ENCODE assay signal across 9 cellular contexts in genomic region chr7:17130281-17131059, GRCh38.
DNase-seq lines count a peak whose midpoint lies in the region; ATAC-seq and TF ChIP-seq lines count a peak whose summit lies in the region.
"Had no signal": no experiment of that assay in that cellular context is flagged by ENCODE, and none has a peak within 500 bp of the region (broad histone marks: within the 10 kb centered on the region; RNA-seq: fewer than 3 reads in every experiment).

No MANE protein-coding gene starts in this region.

- H2AFZ ChIP-seq in GM23248 = no peak overlapping the region

- H3K36me3 ChIP-seq in GM23248 (ENCODE audit: low read depth) = no peaks in the 10 kb centered on the region
- H3K36me3 ChIP-seq in heart left ventricle = no peaks in the 10 kb centered on the region
- no peaks in the 10 kb centered on the region for H3K36me3 ChIP-seq in thyroid gland

- peak in 1 of 4 donors; percentile 55 for ATAC-seq in heart left ventricle
- no peak for ATAC-seq in HG03108 (IDR thresholded peaks at IDR 0.05; ENCODE audit: unreplicated experiment)

- H3K27me3 ChIP-seq in GM23248 (replicated peaks; ENCODE audit: insufficient read depth) (no peaks in the 10 kb centered on the region), heart left ventricle (no peaks in the 10 kb centered on the region), thyroid gland (no peaks in the 10 kb centered on the region)

- TF ChIP-seq POLR2A in heart left ventricle (IDR thresholded peaks at IDR 0.05) (no peak), thyroid gland (IDR thresholded peaks at IDR 0.05) (no peak)

- H3K4me2 ChIP-seq in GM23248 (ENCODE audit: unreplicated experiment) = no peak overlapping the region

- H3K79me2 ChIP-seq in GM23248 (ENCODE audit: insufficient read depth) = no peaks in the 10 kb centered on the region

- in situ Hi-C loops in GM23248 (cut with MboI) = no loop called here

- H3K4me3 ChIP-seq in GM23248 = no peak overlapping the region
- peak overlapping the region in 9 of 12 donors; percentile 2 to 47 (median 24) for H3K4me3 ChIP-seq in heart left ventricle
- no peak overlapping the region for H3K4me3 ChIP-seq in retinal pigment epithelial cell (ENCODE audit: low read length)
- H3K4me3 ChIP-seq in thyroid gland (replicated peaks in 1 of 3) = no peak overlapping the region

- H3K27ac ChIP-seq in GM23248 = no peak overlapping the region
- peak overlapping the region in 2 of 12 donors; percentile 10 to 28 for H3K27ac ChIP-seq in heart left ventricle
- peak overlapping the region in 1 of 3 donors; percentile 35 for H3K27ac ChIP-seq in thyroid gland

- H3K4me1 ChIP-seq in GM23248 (ENCODE audit: insufficient read depth) (peaks cover 10% of the 10 kb centered on the region; the same call in 1 of the 2 replicates), heart left ventricle (peaks cover 0 to 10% (median 0%) of the 10 kb centered on the region in 12 donors), thyroid gland (peaks cover 0 to 7% of the 10 kb centered on the region in 2 donors)

- no peak overlapping the region for H3K9ac ChIP-seq in GM23248

- peaks cover 5% of the 10 kb centered on the region; the same call in 1 of the 2 replicates for H3F3A ChIP-seq in GM23248 (ENCODE audit: insufficient read depth)

- H3K9me3 ChIP-seq in GM23248 (ENCODE audit: low read depth) (no peaks in the 10 kb centered on the region), heart left ventricle (no peaks in the 10 kb centered on the region), thyroid gland (no peaks in the 10 kb centered on the region)

- DNase-seq in GM23248 (peak; percentile 73), heart left ventricle (no peak), retinal pigment epithelial cell (ENCODE audit: low read depth) (peak; percentile 68), SK-N-DZ (ENCODE audit: low spot score) (no peak), thyroid gland (no peak)
- no peak for DNase-seq in stimulated activated CD4-positive, alpha-beta T cell treated with anti-CD3 and anti-CD28 coated beads, Interleukin-4, amount 100 ng/mL, for 24 hours
- DNase-seq: T-helper 1 cell had no signal

- intact Hi-C loops in heart left ventricle (cut with DNase I) = no loop called here
- intact Hi-C loops in thyroid gland (cut with DNase I) = no loop called here

- no peaks in the 10 kb centered on the region for H4K20me1 ChIP-seq in GM23248 (ENCODE audit: insufficient read depth)

- no peaks in the 10 kb centered on the region for H3K9me2 ChIP-seq in GM23248 (ENCODE audit: insufficient read depth)

- TF ChIP-seq CTCF in heart left ventricle (IDR thresholded peaks at IDR 0.05) (no peak), retinal pigment epithelial cell (conservative IDR thresholded peaks at IDR 0.05; ENCODE audit: low read depth, low read length) (no peak), thyroid gland (IDR thresholded peaks at IDR 0.05) (no peak)

- 62 to 68% methylated on average over 5 of the region's 5 CpGs for whole genome bisulfite sequencing in GM23248 (ENCODE audit: low coverage in 1 of 2, low lambda C conversion rate in 2 of 2, missing lambda C conversion rate in 2 of 2), 2 experiments
- WGBS in heart left ventricle, 4 donors = 43 to 53% (median 51%) methylated on average over 5 of the region's 5 CpGs
- 46 to 47% methylated on average over 5 of the region's 5 CpGs for WGBS in thyroid gland, 2 donors

TF ChIP-seq in PFSK-1, 5 proteins besides CTCF, POLR2A, EP300 and RAD21:
- TF ChIP-seq SIN3A (IDR thresholded peaks at IDR 0.05; ENCODE audit: borderline replicate concordance, insufficient read depth, low read length) = peak; percentile 56; the same call in 1 of the 2 replicates
- TF ChIP-seq REST (IDR thresholded peaks at IDR 0.05; ENCODE audit: insufficient read depth in 1 of 2, low read depth in 2 of 2, low read length in 2 of 2) = no peak
- peak; percentile 57 for TF ChIP-seq FOXP2 (optimal IDR thresholded peaks at IDR 0.05; ENCODE audit: borderline replicate concordance, extremely low read depth, extremely low read length, insufficient read depth)
TF ChIP-seq in PFSK-1: peak in this region for 2.

Comparison
In these comparisons a context has a peak if more than half of its experiments do, and no peak if none do; other contexts are left out.
1. DNase-seq: peak in GM23248 (single experiment) and retinal pigment epithelial cell (single experiment); none in heart left ventricle (0 of 5), SK-N-DZ (single experiment), thyroid gland (0 of 2) and stimulated activated CD4-positive, alpha-beta T cell treated with anti-CD3 and anti-CD28 coated beads, Interleukin-4, amount 100 ng/mL, for 24 hours (single experiment).
2. H3K4me3 ChIP-seq: peak in heart left ventricle (9 of 12); none in GM23248 (single experiment), retinal pigment epithelial cell (single experiment) and thyroid gland (0 of 3).